ENCODE assay signal across 20 cellular contexts in the genomic region with DNA sequence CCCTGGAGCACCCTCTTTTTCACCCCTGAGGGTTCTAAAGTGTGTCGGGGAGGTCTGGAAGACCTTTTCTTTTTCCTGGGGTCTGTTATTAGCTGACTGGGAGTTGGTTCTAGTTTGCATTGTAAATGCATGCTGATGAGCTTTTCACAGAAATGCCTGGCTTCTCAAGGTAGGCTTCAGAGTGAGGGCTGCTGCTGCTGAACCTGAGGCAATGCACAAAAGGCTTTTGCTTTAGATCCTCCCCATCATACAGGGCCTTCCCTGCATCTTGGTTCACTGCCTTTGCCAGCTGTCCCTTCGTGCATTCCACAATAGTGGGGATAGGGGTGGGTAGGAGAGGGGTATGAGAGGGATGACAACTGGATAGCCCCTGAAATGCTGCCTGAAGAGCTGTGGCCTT.
"Had no signal": no experiment of that assay in that cellular context is flagged by ENCODE, and none has a peak within 500 bp of the region (broad histone marks: within the 10 kb centered on the region; RNA-seq: fewer than 3 reads in every experiment).

No MANE protein-coding gene starts in this region.

- H3K27ac Mint-ChIP-seq: naive B cell; stimulated activated effector memory CD8-positive, alpha-beta T cell treated with anti-CD3 and anti-CD28 coated beads, Interleukin-12 subunit alpha, Interleukin-12 subunit beta, amount 100 ng/mL, for 72 hours; stimulated activated naive CD8-positive, alpha-beta T cell treated with anti-CD3 and anti-CD28 coated beads, Interleukin-15, Interleukin-2, amounts not matched to agents 100 ng/mL and 50 ng/mL, for 24 hours had no signal

- H3K4me3 ChIP-seq: colonic mucosa, lung, pancreas, prostate gland, right lobe of liver, testis, tibial nerve, upper lobe of right lung had no signal

- DNase-seq: effector CD8-positive, alpha-beta T cell; left colon; left ventricle myocardium superior; mesenchymal stem cell; naive B cell; occipital lobe; pancreas; right lobe of liver; stimulated activated CD4-positive, alpha-beta T cell treated with anti-CD3 and anti-CD28 coated beads, Interleukin-4, amount 100 ng/mL, for 1 hour; stimulated activated CD8-positive, alpha-beta memory T cell treated with anti-CD3 and anti-CD28 coated beads, Interleukin-4, amount 100 ng/mL, for 48 hours; testis; upper lobe of right lung had no signal

- H3K9me3 Mint-ChIP-seq: nephron; stimulated activated effector memory CD8-positive, alpha-beta T cell treated with anti-CD3 and anti-CD28 coated beads, Interleukin-12 subunit alpha, Interleukin-12 subunit beta, amount 100 ng/mL, for 72 hours; stimulated activated naive CD8-positive, alpha-beta T cell treated with anti-CD3 and anti-CD28 coated beads, Interleukin-15, Interleukin-2, amounts not matched to agents 100 ng/mL and 50 ng/mL, for 24 hours had no signal

- ATAC-seq: esophagus mucosa; left colon; left ventricle myocardium superior; pancreas; right lobe of liver; stimulated activated effector memory CD8-positive, alpha-beta T cell treated with anti-CD3 and anti-CD28 coated beads, Interleukin-12 subunit alpha, Interleukin-12 subunit beta, amount 100 ng/mL, for 72 hours; upper lobe of right lung had no signal

- H3K27ac ChIP-seq: colonic mucosa, pancreas, prostate gland, right lobe of liver, testis, tibial nerve, upper lobe of right lung had no signal

- H3K4me1 Mint-ChIP-seq: naive B cell; stimulated activated effector memory CD8-positive, alpha-beta T cell treated with anti-CD3 and anti-CD28 coated beads, Interleukin-12 subunit alpha, Interleukin-12 subunit beta, amount 100 ng/mL, for 72 hours had no signal

- H3K4me3 Mint-ChIP-seq: naive B cell; nephron; stimulated activated effector memory CD8-positive, alpha-beta T cell treated with anti-CD3 and anti-CD28 coated beads, Interleukin-12 subunit alpha, Interleukin-12 subunit beta, amount 100 ng/mL, for 72 hours; stimulated activated naive CD8-positive, alpha-beta T cell treated with anti-CD3 and anti-CD28 coated beads, Interleukin-15, Interleukin-2, amounts not matched to agents 100 ng/mL and 50 ng/mL, for 24 hours had no signal
